Comparison of ENCODE assay signal across 23 cellular contexts in genomic region chr10:37572206-37572605, GRCh38.
DNase-seq lines count a peak whose midpoint lies in the region; ATAC-seq and TF ChIP-seq lines count a peak whose summit lies in the region.
"Had no signal": no experiment of that assay in that cellular context is flagged by ENCODE, and none has a peak within 500 bp of the region (broad histone marks: within the 10 kb centered on the region; RNA-seq: fewer than 3 reads in every experiment).

No MANE protein-coding gene starts in this region.

- WGBS in endodermal cell (ENCODE audit: insufficient coverage in 1 of 2, insufficient read length in 1 of 2), 2 experiments, result 62 to 74% methylated on average over 3 of the region's 3 CpGs

- no peak for TF ChIP-seq POLR2A in gastrocnemius medialis (IDR thresholded peaks at IDR 0.05)

- no peaks in the 10 kb centered on the region for H3K27me3 Mint-ChIP-seq in endodermal cell (ENCODE audit: insufficient read depth)
- H3K27me3 Mint-ChIP-seq: CD4-positive, alpha-beta T cell had no signal

- H3K9me3 Mint-ChIP-seq in endodermal cell, result peaks cover 85% of the 10 kb centered on the region

- intact Hi-C loops in gastrocnemius medialis (cut with DNase I; ENCODE audit: low total_unique reads), result no loop called here

- no peak overlapping the region for H3K4me3 Mint-ChIP-seq in endodermal cell
- H3K4me3 Mint-ChIP-seq: CD14-positive monocyte; CD4-positive, alpha-beta T cell; CD8-positive, alpha-beta memory T cell; GM23338; H9 had no signal

- in situ Hi-C loops in gastrocnemius medialis (cut with MboI; ENCODE audit: low sequenced_read_pairs in 4 of 4), result no loop called here

- no peak overlapping the region for H3K9ac ChIP-seq in endodermal cell (ENCODE audit: extremely low read depth, low read length, poor library complexity, severe bottlenecking)
- H3K9ac ChIP-seq: BLaER1 treated with 17β-estradiol and CSF1 and Interleukin-3, amounts not matched to agents 10 nM and 100 nM had no signal

- DNase-seq in OCI-M1 (lab: John Stamatoyannopoulos, UW) (peak; percentile 7), endodermal cell (no peak), gastrocnemius medialis (peak in 1 of 2 donors; percentile 61)
- DNase-seq: 8988T; ACHN; AML-193; BE2C; CD4-positive, alpha-beta T cell; CD8-positive, alpha-beta memory T cell; DMS 273 treated with DMSO at 0.1 percent for 48 hours; DMS79; EL; GDM1; H9 had no signal

- H3K27ac ChIP-seq in endodermal cell (ENCODE audit: low read depth, low read length) (no peak overlapping the region), gastrocnemius medialis (no peak overlapping the region)
- H3K27ac ChIP-seq: A549; BLaER1 treated with 17β-estradiol and CSF1 and Interleukin-3, amounts not matched to agents 10 nM and 100 nM had no signal

- no peak overlapping the region for H3K27ac Mint-ChIP-seq in endodermal cell
- H3K27ac Mint-ChIP-seq: CD14-positive monocyte; CD4-positive, alpha-beta T cell; CD8-positive, alpha-beta memory T cell; GM23338; H9 had no signal

- H3K4me3 ChIP-seq in endodermal cell (ENCODE audit: low read length), result peak overlapping the region; percentile 35
- no peak overlapping the region for H3K4me3 ChIP-seq in gastrocnemius medialis
- H3K4me3 ChIP-seq: A549; BLaER1 treated with 17β-estradiol and CSF1 and Interleukin-3, amounts not matched to agents 10 nM and 100 nM; GM12878; GM23338 had no signal

- H3K36me3 ChIP-seq in endodermal cell (ENCODE audit: control insufficient read depth, insufficient read depth, low read length) (no peaks in the 10 kb centered on the region), gastrocnemius medialis (no peaks in the 10 kb centered on the region)
- H3K36me3 ChIP-seq: BE2C; BLaER1 treated with 17β-estradiol and CSF1 and Interleukin-3, amounts not matched to agents 10 nM and 100 nM had no signal

- ATAC-seq in gastrocnemius medialis (peak; percentile 52 to 94), GM18868 (IDR thresholded peaks at IDR 0.05; ENCODE audit: unreplicated experiment) (no peak), HG02623 (IDR thresholded peaks at IDR 0.05; ENCODE audit: unreplicated experiment) (no peak), HG03039 (IDR thresholded peaks at IDR 0.05; ENCODE audit: unreplicated experiment) (no peak)
- ATAC-seq: A549, GM12878, GM23338, HCT116 had no signal

- peaks cover 86% of the 10 kb centered on the region for H3K9me3 ChIP-seq in endodermal cell (ENCODE audit: control insufficient read depth, low read length)
- no peaks in the 10 kb centered on the region for H3K9me3 ChIP-seq in gastrocnemius medialis
- H3K9me3 ChIP-seq: BE2C; BLaER1 treated with 17β-estradiol and CSF1 and Interleukin-3, amounts not matched to agents 10 nM and 100 nM had no signal

- no peaks in the 10 kb centered on the region for H3K27me3 ChIP-seq in endodermal cell (ENCODE audit: control insufficient read depth, insufficient read depth, low read length, poor library complexity, severe bottlenecking)
- H3K27me3 ChIP-seq in gastrocnemius medialis, result no peaks in the 10 kb centered on the region
- H3K27me3 ChIP-seq: BE2C; BLaER1 treated with 17β-estradiol and CSF1 and Interleukin-3, amounts not matched to agents 10 nM and 100 nM had no signal

- no peaks in the 10 kb centered on the region for H3K4me1 ChIP-seq in endodermal cell (ENCODE audit: control insufficient read depth, insufficient read depth, low read length)
- no peaks in the 10 kb centered on the region for H3K4me1 ChIP-seq in gastrocnemius medialis
- H3K4me1 ChIP-seq: A549; BE2C; BLaER1 treated with 17β-estradiol and CSF1 and Interleukin-3, amounts not matched to agents 10 nM and 100 nM had no signal

- no peaks in the 10 kb centered on the region for H3K36me3 Mint-ChIP-seq in endodermal cell (ENCODE audit: low read depth)
- H3K36me3 Mint-ChIP-seq: CD14-positive monocyte; CD8-positive, alpha-beta memory T cell had no signal

- no peak for TF ChIP-seq CTCF in endodermal cell (conservative IDR thresholded peaks at IDR 0.05)
- no peak for TF ChIP-seq CTCF in gastrocnemius medialis (IDR thresholded peaks at IDR 0.05 in 4 of 5, conservative IDR thresholded peaks at IDR 0.05 in 1 of 5)

- H3K4me1 Mint-ChIP-seq in endodermal cell, result no peaks in the 10 kb centered on the region
- H3K4me1 Mint-ChIP-seq: CD14-positive monocyte; CD8-positive, alpha-beta memory T cell; GM23338; H9 had no signal

Comparison
In these comparisons a context has a peak if more than half of its experiments do, and no peak if none do; other contexts are left out.
1. ATAC-seq: peak in gastrocnemius medialis (2 of 2); none in GM18868 (single experiment), HG02623 (single experiment) and HG03039 (single experiment).